1 cellular context compared by ENCODE assay signal in the genomic region with DNA sequence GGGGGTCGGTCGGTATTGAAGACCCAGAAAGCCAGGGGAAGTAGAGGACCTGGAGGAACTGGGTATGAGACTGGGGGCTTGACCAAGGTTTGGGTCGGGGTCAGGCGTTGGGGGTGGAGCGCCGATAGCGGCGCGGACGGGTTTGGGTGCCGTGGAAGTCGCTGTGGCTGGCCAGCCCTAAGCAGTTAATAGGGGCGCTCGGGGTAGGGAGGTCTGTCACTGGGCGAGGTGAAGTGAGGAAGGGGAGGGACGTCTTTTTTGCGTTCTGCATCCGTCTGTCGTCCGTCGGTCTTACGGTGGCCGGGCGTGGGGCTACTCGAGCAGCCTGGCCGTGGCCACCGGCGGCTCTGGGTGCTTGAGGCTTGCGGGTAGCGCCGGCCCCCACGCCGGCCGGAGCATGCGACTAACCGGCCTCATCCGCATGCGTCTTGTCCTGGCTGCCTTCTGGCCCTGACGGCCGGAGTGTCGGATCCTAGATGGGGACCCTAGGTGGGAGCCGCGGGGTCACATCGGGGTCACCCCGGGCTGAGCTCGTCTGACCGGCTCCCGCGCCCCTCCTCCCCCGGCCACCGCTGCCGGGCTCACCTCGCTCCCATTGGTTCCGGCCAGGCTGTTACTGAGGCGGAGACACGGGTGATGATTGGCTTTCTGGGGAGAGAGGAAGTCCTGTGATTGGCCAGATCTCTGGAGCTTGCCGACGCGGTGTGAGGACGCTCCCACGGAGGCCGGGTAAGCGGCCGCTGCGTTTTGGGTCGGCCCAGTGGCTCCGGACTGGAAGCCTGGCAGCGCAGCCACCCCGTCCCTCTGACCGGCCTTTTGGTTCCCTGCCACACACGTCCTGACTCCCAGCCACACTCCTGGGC.
TF ChIP-seq lines count a peak whose summit lies in the region.

No MANE protein-coding gene starts in this region.

TF ChIP-seq in HepG2, 621 proteins besides CTCF, POLR2A, EP300 and RAD21 (continued from another document):
- TF ChIP-seq, protein P1, sequence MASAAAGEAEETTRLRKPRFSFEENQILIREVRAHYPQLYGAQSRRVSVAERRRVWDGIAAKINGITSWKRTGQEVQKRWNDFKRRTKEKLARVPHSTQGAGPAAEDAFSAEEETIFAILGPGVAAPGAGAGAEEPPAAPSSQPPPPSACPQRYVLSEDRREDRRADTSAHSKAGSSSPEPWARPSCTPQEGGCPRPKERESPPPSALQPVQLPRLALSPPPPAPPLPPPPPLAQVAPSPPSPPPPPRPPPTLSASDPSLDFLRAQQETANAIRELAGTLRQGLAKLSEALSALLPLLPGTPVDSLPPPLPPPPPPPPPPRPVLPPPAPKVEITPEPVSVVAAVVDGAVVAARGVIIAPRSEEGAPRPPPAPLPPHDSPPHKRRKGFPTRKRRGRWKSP (CRISPR knock-in tag; IDR thresholded peaks at IDR 0.05) = no peak
- no peak for TF ChIP-seq ZNF292 (CRISPR knock-in tag; IDR thresholded peaks at IDR 0.05; ENCODE audit: borderline replicate concordance, low read depth)
- no peak for TF ChIP-seq SMYD3 (CRISPR knock-in tag; IDR thresholded peaks at IDR 0.05)
- TF ChIP-seq NCOA5 (CRISPR knock-in tag; IDR thresholded peaks at IDR 0.05) = no peak
- TF ChIP-seq ZNF605 (CRISPR knock-in tag; IDR thresholded peaks at IDR 0.05) = no peak
